8 cellular contexts compared by ENCODE assay signal in the genomic region with DNA sequence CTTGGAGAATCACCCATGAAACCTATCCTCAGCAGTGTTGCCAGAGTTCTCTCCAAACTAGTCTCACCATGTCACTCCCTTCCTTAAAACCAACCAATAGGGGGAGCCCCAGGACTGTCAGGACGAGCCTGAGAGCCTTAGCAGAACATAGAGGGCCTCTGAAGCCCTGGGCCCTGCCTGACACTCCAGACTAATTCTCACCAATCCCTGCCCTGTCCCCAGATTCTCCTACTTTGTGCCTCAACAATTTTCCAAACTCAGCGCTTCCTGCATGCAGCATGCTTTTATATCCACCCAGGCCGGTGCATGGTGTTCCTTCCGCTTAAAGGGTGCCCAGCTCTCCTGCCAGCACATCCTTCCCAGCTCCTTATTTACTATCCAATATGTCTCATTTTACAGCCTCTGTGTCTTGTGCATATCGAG. TPM values are rescaled to one million over a fixed set of nuclear protein-coding genes. Genes with fewer than 3 reads are reported as not detected.
A peak's percentile ranks its signal among the peaks of the same experiment; 100 is the strongest.
DNase-seq lines count a peak whose midpoint lies in the region; ATAC-seq and TF ChIP-seq lines count a peak whose summit lies in the region.

No MANE protein-coding gene starts in this region.

- BruUV-seq in A673 (replicated peaks; lab: Mats Ljungman, UMichigan): no TSS peak

- H3K36me3 ChIP-seq in A673 (ENCODE audit: insufficient read depth, low read length, poor library complexity, severe bottlenecking): no peaks in the 10 kb centered on the region

- H3K9me3 ChIP-seq in A673 (ENCODE audit: low read depth, low read length, poor library complexity, severe bottlenecking): no peaks in the 10 kb centered on the region

- peaks cover 2% of the 10 kb centered on the region for H3K9me3 Mint-ChIP-seq in stimulated activated effector memory CD8-positive, alpha-beta T cell treated with anti-CD3 and anti-CD28 coated beads, Interleukin-12 subunit alpha, Interleukin-12 subunit beta, amount 100 ng/mL, for 72 hours

- TF ChIP-seq CTCF in A673 (conservative IDR thresholded peaks at IDR 0.05; ENCODE audit: low read depth, low read length): peak; percentile 69
- peak; percentile 66 for TF ChIP-seq CTCF in GM12874 (IDR thresholded peaks at IDR 0.05; ENCODE audit: insufficient read depth, low read depth, low read length)
- peak; percentile 69 for TF ChIP-seq CTCF in astrocyte of the cerebellum (IDR thresholded peaks at IDR 0.05; ENCODE audit: low read depth, low read length, missing control alignments)

- peak; percentile 76 for ATAC-seq in HG03520 (IDR thresholded peaks at IDR 0.05; ENCODE audit: unreplicated experiment)
- peak; percentile 42 for ATAC-seq in stimulated activated effector memory CD8-positive, alpha-beta T cell treated with anti-CD3 and anti-CD28 coated beads, Interleukin-12 subunit alpha, Interleukin-12 subunit beta, amount 100 ng/mL, for 72 hours

- no peak overlapping the region for H3K27ac ChIP-seq in A673 (ENCODE audit: low read depth, low read length, poor library complexity, severe bottlenecking)

- intact Hi-C loops in A673 (cut with micrococcal nuclease; ENCODE audit: unreplicated experiment): no loop called here

- H3K4me1 ChIP-seq in A673 (ENCODE audit: insufficient read depth, low read length, poor library complexity, severe bottlenecking): no peaks in the 10 kb centered on the region

- H3K27ac Mint-ChIP-seq in stimulated activated effector memory CD8-positive, alpha-beta T cell treated with anti-CD3 and anti-CD28 coated beads, Interleukin-12 subunit alpha, Interleukin-12 subunit beta, amount 100 ng/mL, for 72 hours: no peak overlapping the region

- CTCF ChIA-PET in A673 (lab: Charles Lee): interaction anchor here (0.7 kb wide), 1 partner anchor 14 kb away, joined by 3 read pairs; no protein-coding TSS in a partner anchor

- no peaks in the 10 kb centered on the region for H3K27me3 ChIP-seq in A673 (replicated peaks; ENCODE audit: insufficient read depth, low read depth, low read length, poor library complexity)

- H3K4me3 ChIP-seq in A673 (ENCODE audit: low read depth, low read length, poor library complexity, severe bottlenecking) (no peak overlapping the region), astrocyte of the cerebellum (ENCODE audit: low read depth, low read length) (no peak overlapping the region)

- DNase-seq in A673 (ENCODE audit: low spot score): peak; percentile 80
- peak; percentile 9 to 93 for DNase-seq in NCI-H526 (lab: John Stamatoyannopoulos, UW)
- DNase-seq in astrocyte of the cerebellum (ENCODE audit: low read depth): peak; percentile 56
- DNase-seq in iPS-NIHi7 (ENCODE audit: extremely low spot score): peak; percentile 71
- peak in 1 of 2 donors; percentile 54 for DNase-seq in stimulated activated effector memory CD8-positive, alpha-beta T cell treated with anti-CD3 and anti-CD28 coated beads, Interleukin-12 subunit alpha, Interleukin-12 subunit beta, amount 100 ng/mL, for 72 hours (ENCODE audit: low spot score in 2 of 2)
- no peak for DNase-seq in activated gamma-delta T cell treated with Interleukin-2 at 50 U/mL for 16 hours

- in situ Hi-C loops in astrocyte of the cerebellum (cut with HindIII; ENCODE audit: low sequenced_read_pairs): no loop called here

- no peak overlapping the region for H3K4me3 Mint-ChIP-seq in stimulated activated effector memory CD8-positive, alpha-beta T cell treated with anti-CD3 and anti-CD28 coated beads, Interleukin-12 subunit alpha, Interleukin-12 subunit beta, amount 100 ng/mL, for 72 hours

- H3K36me3 Mint-ChIP-seq in stimulated activated effector memory CD8-positive, alpha-beta T cell treated with anti-CD3 and anti-CD28 coated beads, Interleukin-12 subunit alpha, Interleukin-12 subunit beta, amount 100 ng/mL, for 72 hours: no peaks in the 10 kb centered on the region

- POLR2A ChIA-PET in A673 (lab: Charles Lee; ENCODE audit: low non-redundant PET): no interaction called here

- H3K4me1 Mint-ChIP-seq in stimulated activated effector memory CD8-positive, alpha-beta T cell treated with anti-CD3 and anti-CD28 coated beads, Interleukin-12 subunit alpha, Interleukin-12 subunit beta, amount 100 ng/mL, for 72 hours: no peaks in the 10 kb centered on the region

RNA-seq across cellular contexts. Expression of gene HSD3B1, which starts 42.7 kb away (rescaled TPM):
- total RNA-seq in A673 (2021): not detected in 2 replicates
